In genomic region chr9:129455151-129455995, GRCh38 we compare ENCODE assay signal across 13 cellular contexts.
A peak's percentile ranks its signal among the peaks of the same experiment; 100 is the strongest.
DNase-seq lines count a peak whose midpoint lies in the region; TF ChIP-seq lines count a peak whose summit lies in the region.
"Had no signal": no experiment of that assay in that cellular context is flagged by ENCODE, and none has a peak within 500 bp of the region (broad histone marks: within the 10 kb centered on the region; RNA-seq: fewer than 3 reads in every experiment).

No MANE protein-coding gene starts in this region.

- POLR2A ChIA-PET in activated CD4-positive, alpha-beta T cell treated with anti-CD3 and anti-CD28 coated beads, Interleukin-2, amount 10 ng/mL, durations not matched to agents 7 days and 5 days (lab: Charles Lee) = interaction anchor here (0.6 kb wide), 1 partner anchor 12 kb away, joined by 4 read pairs; no protein-coding TSS in a partner anchor

- no peak overlapping the region for H3K4me3 Mint-ChIP-seq in activated CD4-positive, alpha-beta T cell treated with anti-CD3 and anti-CD28 coated beads, Interleukin-2, amount 10 ng/mL, durations not matched to agents 7 days and 5 days
- H3K4me3 Mint-ChIP-seq in dendritic cell treated with granulocyte-macrophage colony-stimulating factor and Interleukin-4, amounts not matched to agents 40 ng/mL and 50 ng/mL, for 4 days = no peak overlapping the region
- H3K4me3 Mint-ChIP-seq in glutamatergic neuron (ENCODE audit: unreplicated experiment) = no peak overlapping the region

- H3K9me3 Mint-ChIP-seq in activated CD4-positive, alpha-beta T cell treated with anti-CD3 and anti-CD28 coated beads, Interleukin-2, amount 10 ng/mL, durations not matched to agents 7 days and 5 days = no peaks in the 10 kb centered on the region
- H3K9me3 Mint-ChIP-seq in dendritic cell treated with granulocyte-macrophage colony-stimulating factor and Interleukin-4, amounts not matched to agents 40 ng/mL and 50 ng/mL, for 4 days = no peaks in the 10 kb centered on the region
- peaks cover 5% of the 10 kb centered on the region for H3K9me3 Mint-ChIP-seq in glutamatergic neuron (ENCODE audit: unreplicated experiment)

- intact Hi-C loops in dendritic cell treated with granulocyte-macrophage colony-stimulating factor and Interleukin-4, amounts not matched to agents 40 ng/mL and 50 ng/mL, for 4 days (cut with micrococcal nuclease) = no loop called here

- no peaks in the 10 kb centered on the region for H3K36me3 Mint-ChIP-seq in activated CD4-positive, alpha-beta T cell treated with anti-CD3 and anti-CD28 coated beads, Interleukin-2, amount 10 ng/mL, durations not matched to agents 7 days and 5 days (ENCODE audit: low read depth)
- H3K36me3 Mint-ChIP-seq in dendritic cell treated with granulocyte-macrophage colony-stimulating factor and Interleukin-4, amounts not matched to agents 40 ng/mL and 50 ng/mL, for 4 days (ENCODE audit: low read depth) = no peaks in the 10 kb centered on the region
- H3K36me3 Mint-ChIP-seq in glutamatergic neuron (ENCODE audit: unreplicated experiment) = no peaks in the 10 kb centered on the region

- peaks cover 7% of the 10 kb centered on the region for H3K27me3 Mint-ChIP-seq in activated CD4-positive, alpha-beta T cell treated with anti-CD3 and anti-CD28 coated beads, Interleukin-2, amount 10 ng/mL, durations not matched to agents 7 days and 5 days
- H3K27me3 Mint-ChIP-seq in dendritic cell treated with granulocyte-macrophage colony-stimulating factor and Interleukin-4, amounts not matched to agents 40 ng/mL and 50 ng/mL, for 4 days = peaks cover 7% of the 10 kb centered on the region
- H3K27me3 Mint-ChIP-seq in glutamatergic neuron (ENCODE audit: unreplicated experiment) = peaks cover 6% of the 10 kb centered on the region

- no peak for TF ChIP-seq CTCF in glutamatergic neuron (IDR thresholded peaks at IDR 0.05; ENCODE audit: partially characterized antibody, unreplicated experiment)

- H3K27ac Mint-ChIP-seq in activated CD4-positive, alpha-beta T cell treated with anti-CD3 and anti-CD28 coated beads, Interleukin-2, amount 10 ng/mL, durations not matched to agents 7 days and 5 days = peak overlapping the region; percentile 61
- H3K27ac Mint-ChIP-seq in dendritic cell treated with granulocyte-macrophage colony-stimulating factor and Interleukin-4, amounts not matched to agents 40 ng/mL and 50 ng/mL, for 4 days = peak overlapping the region; percentile 11
- no peak overlapping the region for H3K27ac Mint-ChIP-seq in glutamatergic neuron (ENCODE audit: unreplicated experiment)

- DNase-seq in activated CD4-positive, alpha-beta T cell treated with anti-CD3 and anti-CD28 coated beads, Interleukin-2, amount 10 ng/mL, durations not matched to agents 7 days and 5 days = no peak
- no peak for DNase-seq in activated CD4-positive, alpha-beta T cell treated with anti-CD3 and anti-CD28 coated beads for 1 hour
- DNase-seq in M059J (ENCODE audit: low read depth) = peak; percentile 46
- DNase-seq in retina = peak; percentile 69
- no peak for DNase-seq in Kasumi-1 (lab: John Stamatoyannopoulos, UW)
- no peak for DNase-seq in glutamatergic neuron
- DNase-seq in mucosa of gallbladder (ENCODE audit: low spot score) = no peak
- DNase-seq: activated CD8-positive, alpha-beta memory T cell treated with anti-CD3 and anti-CD28 coated beads, Interleukin-2, amount 50 U/mL, for 4 hours; amniotic stem cell; dermis blood vessel endothelial cell; NCI-H774; SIG-M5 had no signal

- CTCF ChIA-PET in activated CD4-positive, alpha-beta T cell treated with anti-CD3 and anti-CD28 coated beads, Interleukin-2, amount 10 ng/mL, durations not matched to agents 7 days and 5 days (lab: Charles Lee) = no interaction called here

- H3K4me1 Mint-ChIP-seq in activated CD4-positive, alpha-beta T cell treated with anti-CD3 and anti-CD28 coated beads, Interleukin-2, amount 10 ng/mL, durations not matched to agents 7 days and 5 days = peaks cover 43% of the 10 kb centered on the region
- peaks cover 42% of the 10 kb centered on the region for H3K4me1 Mint-ChIP-seq in dendritic cell treated with granulocyte-macrophage colony-stimulating factor and Interleukin-4, amounts not matched to agents 40 ng/mL and 50 ng/mL, for 4 days (ENCODE audit: low read depth)
- H3K4me1 Mint-ChIP-seq in glutamatergic neuron (ENCODE audit: low read depth, unreplicated experiment) = peaks cover 7% of the 10 kb centered on the region

Comparison
In these comparisons a context has a peak if more than half of its experiments do, and no peak if none do; other contexts are left out.
1. DNase-seq: peak in M059J (single experiment) and retina (single experiment); none in activated CD4-positive, alpha-beta T cell treated with anti-CD3 and anti-CD28 coated beads, Interleukin-2, amount 10 ng/mL, durations not matched to agents 7 days and 5 days (single experiment), activated CD4-positive, alpha-beta T cell treated with anti-CD3 and anti-CD28 coated beads for 1 hour (single experiment), Kasumi-1 (0 of 2), glutamatergic neuron (single experiment) and mucosa of gallbladder (single experiment).